ENCODE assay signal across 8 cellular contexts in the genomic region with DNA sequence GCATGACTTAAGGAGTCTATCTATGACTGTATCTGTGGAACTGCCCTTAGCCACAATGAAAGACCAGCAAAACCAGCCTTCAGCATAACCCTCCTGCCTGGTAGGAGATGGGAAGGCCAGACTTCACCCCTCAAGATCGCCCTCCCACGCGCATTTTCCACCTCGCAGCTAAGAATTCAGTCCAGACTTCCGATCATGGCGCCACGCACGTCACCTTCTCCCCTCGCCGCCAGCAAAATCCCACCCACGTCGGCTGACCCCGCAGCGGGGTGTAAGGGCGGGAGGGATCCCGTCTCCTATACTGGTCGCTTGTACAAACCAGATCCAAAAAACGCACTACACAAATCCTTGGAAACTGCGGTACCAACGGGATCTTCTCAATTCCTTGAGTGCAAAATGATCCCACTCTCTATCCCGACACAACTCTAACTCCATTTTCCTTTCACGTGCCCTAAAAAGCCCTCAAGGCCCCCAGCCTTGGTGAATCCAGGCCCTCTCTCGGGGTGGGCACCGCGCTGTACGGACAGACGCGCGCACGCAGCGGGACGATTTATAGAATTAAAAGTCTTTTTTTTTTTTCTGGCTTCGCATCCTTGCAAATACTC. TPM values are rescaled to one million over a fixed set of nuclear protein-coding genes. Genes with fewer than 3 reads are reported as not detected.
DNase-seq lines count a peak whose midpoint lies in the region; ATAC-seq and TF ChIP-seq lines count a peak whose summit lies in the region.

No MANE protein-coding gene starts in this region.

- peaks cover 4% of the 10 kb centered on the region; the same call in 1 of the 2 replicates for H4K20me1 ChIP-seq in OCI-LY7 (ENCODE audit: insufficient read depth, low read length)

- DNase-seq in NCI-H2196 (lab: John Stamatoyannopoulos, UW; ENCODE audit: unreplicated experiment) (peak; percentile 44), NCI-H2196 treated with DMSO at 0.1 percent for 48 hours (lab: John Stamatoyannopoulos, UW; ENCODE audit: unreplicated experiment) (no peak), OCI-LY7 (ENCODE audit: low spot score) (no peak), foreskin fibroblast (peak; percentile 61 to 81), neural crest cell (ENCODE audit: low read depth, low spot score) (peak; percentile 55)
- DNase-seq in activated gamma-delta T cell treated with anti-CD3 and anti-CD28 coated beads, Interleukin-2, amount 50 U/mL, for 16 hours (ENCODE audit: low read depth), result peak; percentile 12

- POLR2A ChIA-PET in OCI-LY7 (lab: Charles Lee), result interaction anchor here (1.0 kb wide), 1 partner anchor 130 kb away, joined by 3 read pairs; no protein-coding TSS in a partner anchor

- TF ChIP-seq CTCF in OCI-LY7 (conservative IDR thresholded peaks at IDR 0.05; ENCODE audit: low read length), result no peak
- no peak for TF ChIP-seq CTCF in foreskin fibroblast (IDR thresholded peaks at IDR 0.05; ENCODE audit: low read depth, low read length)
- TF ChIP-seq CTCF in neural crest cell (conservative IDR thresholded peaks at IDR 0.05), result no peak

- H2AFZ ChIP-seq in OCI-LY7 (ENCODE audit: low read length), result peak overlapping the region; percentile 93

- intact Hi-C loops in OCI-LY7 (cut with micrococcal nuclease; ENCODE audit: unreplicated experiment), result loop anchor here (5.0 kb wide), 2 partner anchors 108 to 262 kb away; partner anchors contain the start of gene NOP58

- BruUV-seq in OCI-LY7 (replicated peaks; lab: Mats Ljungman, UMichigan), result no TSS peak

- H3K4me3 ChIP-seq in OCI-LY7 (ENCODE audit: low read depth, low read length, poor library complexity, severe bottlenecking) (peak overlapping the region; percentile 91), foreskin fibroblast (ENCODE audit: low read depth in 1 of 2, low read length in 2 of 2) (peak overlapping the region; percentile 75 to 89), subcutaneous abdominal adipose tissue (ENCODE audit: low read depth in 1 of 5, low read length in 5 of 5) (peak overlapping the region; percentile 82 to 99 (median 91))

- H3K79me2 ChIP-seq in OCI-LY7 (ENCODE audit: insufficient read depth, low read depth, low read length), result peaks cover 31% of the 10 kb centered on the region; the same call in 1 of the 2 replicates

- H3K27me3 ChIP-seq in subcutaneous abdominal adipose tissue (ENCODE audit: control insufficient read depth in 5 of 5, insufficient read depth in 4 of 5, low read length in 5 of 5), result no peaks in the 10 kb centered on the region

- no peaks in the 10 kb centered on the region for H3K9me3 ChIP-seq in OCI-LY7 (ENCODE audit: low read length)
- no peaks in the 10 kb centered on the region for H3K9me3 ChIP-seq in subcutaneous abdominal adipose tissue (ENCODE audit: control insufficient read depth in 5 of 5, low read length in 5 of 5)

- peak overlapping the region; percentile 95 for H3K4me2 ChIP-seq in OCI-LY7 (ENCODE audit: low read length)

- H3K4me1 Mint-ChIP-seq in neural crest cell, result peaks cover 40% of the 10 kb centered on the region

- no peaks in the 10 kb centered on the region for H3K9me2 ChIP-seq in OCI-LY7 (ENCODE audit: insufficient read depth, low read length)

- CTCF ChIA-PET in OCI-LY7 (lab: Charles Lee; ENCODE audit: unreplicated experiment), result no interaction called here

- H3K4me3 Mint-ChIP-seq in neural crest cell, result peak overlapping the region; percentile 100

- H3K9ac ChIP-seq in subcutaneous abdominal adipose tissue (ENCODE audit: low read length in 5 of 5), result peak overlapping the region; percentile 68 to 91 (median 86)

- peaks cover 20% of the 10 kb centered on the region for H3K4me1 ChIP-seq in OCI-LY7 (ENCODE audit: insufficient read depth, low read length, poor library complexity, severe bottlenecking)
- peaks cover 0 to 31% (median 24%) of the 10 kb centered on the region in 5 donors for H3K4me1 ChIP-seq in subcutaneous abdominal adipose tissue (ENCODE audit: control insufficient read depth in 5 of 5, insufficient read depth in 5 of 5, low read length in 5 of 5)

- no peaks in the 10 kb centered on the region for H3K27me3 Mint-ChIP-seq in neural crest cell (ENCODE audit: low read depth)

- H3K36me3 ChIP-seq in OCI-LY7 (ENCODE audit: insufficient read depth, low read length) (no peaks in the 10 kb centered on the region), subcutaneous abdominal adipose tissue (ENCODE audit: control insufficient read depth in 5 of 5, insufficient read depth in 5 of 5, low read length in 5 of 5) (no peaks in the 10 kb centered on the region)

- H3K9me3 Mint-ChIP-seq in neural crest cell, result no peaks in the 10 kb centered on the region

- ATAC-seq in GM21447 (IDR thresholded peaks at IDR 0.05; ENCODE audit: unreplicated experiment), result no peak

- H3K27ac Mint-ChIP-seq in neural crest cell (ENCODE audit: unreplicated experiment), result peak overlapping the region; percentile 99

- no peak overlapping the region for H3K27ac ChIP-seq in OCI-LY7 (ENCODE audit: low read depth, low read length, poor library complexity, severe bottlenecking)
- H3K27ac ChIP-seq in subcutaneous abdominal adipose tissue (ENCODE audit: low read depth, low read length), result peak overlapping the region; percentile 96

- no peaks in the 10 kb centered on the region for H3K36me3 Mint-ChIP-seq in neural crest cell (ENCODE audit: low read depth)

RNA-seq across cellular contexts. Expression of gene BMPR2, which starts 1.0 kb away (rescaled TPM):
- total RNA-seq in OCI-LY7 (2014; rRNA removed; shearing (Covaris generic)), result 3.2 and 4.3 TPM in 2 replicates
- total RNA-seq in OCI-LY7 (2022) (14.7 TPM in 2 replicates), neural crest cell (17.5 and 19.4 TPM in 2 replicates)

Comparison
In these comparisons a context has a peak if more than half of its experiments do, and no peak if none do; other contexts are left out.
1. DNase-seq: peak in NCI-H2196 (single experiment), activated gamma-delta T cell treated with anti-CD3 and anti-CD28 coated beads, Interleukin-2, amount 50 U/mL, for 16 hours (single experiment), foreskin fibroblast (2 of 2) and neural crest cell (single experiment); none in NCI-H2196 treated with DMSO at 0.1 percent for 48 hours (single experiment) and OCI-LY7 (single experiment).
2. Peak in every context shown above with its lines, with median percentiles within 50 percentile points of each other: H3K4me3 ChIP-seq.